ENCODE assay signal across 9 cellular contexts in the genomic region with DNA sequence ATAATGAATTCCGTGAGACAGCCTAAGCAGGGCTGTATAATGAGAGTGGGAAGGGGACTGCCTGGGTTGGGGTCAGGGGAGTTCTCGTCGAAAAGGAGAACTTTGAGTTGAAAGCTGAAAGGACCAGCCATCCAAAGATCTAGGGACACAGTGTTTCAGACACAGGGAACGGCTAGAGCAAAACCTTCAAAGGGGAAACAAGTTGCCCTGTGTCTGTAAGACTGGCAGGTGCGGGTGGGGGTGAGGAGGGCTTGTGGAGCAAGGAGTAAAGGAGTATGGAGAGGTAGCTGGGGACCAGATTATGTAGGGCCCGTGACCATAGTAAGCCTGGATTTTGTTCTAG. TPM values are rescaled to one million over a fixed set of nuclear protein-coding genes. Genes with fewer than 3 reads are reported as not detected.
DNase-seq lines count a peak whose midpoint lies in the region; ATAC-seq and TF ChIP-seq lines count a peak whose summit lies in the region.
"Had no signal": no experiment of that assay in that cellular context is flagged by ENCODE, and none has a peak within 500 bp of the region (broad histone marks: within the 10 kb centered on the region; RNA-seq: fewer than 3 reads in every experiment).

No MANE protein-coding gene starts in this region.

- ATAC-seq in activated B cell treated with CpG ODN at 0.5 μM for 24 hours (ENCODE audit: low read depth) (no peak), esophagus mucosa (no peak)

- H3K9ac ChIP-seq in colonic mucosa (ENCODE audit: low read depth in 2 of 2, low read length in 2 of 2), result peak overlapping the region in 1 of 2 donors; percentile 46

- TF ChIP-seq POLR2A in suprapubic skin (IDR thresholded peaks at IDR 0.05), result no peak

- H3K27me3 Mint-ChIP-seq in activated naive CD4-positive, alpha-beta T cell treated with anti-CD3 and anti-CD28 coated beads, Interleukin-2, amount 50 U/mL, for 24 hours, result no peaks in the 10 kb centered on the region
- no peaks in the 10 kb centered on the region for H3K27me3 Mint-ChIP-seq in activated B cell treated with CpG ODN at 0.5 μM for 24 hours

- H3K9me3 ChIP-seq in suprapubic skin (no peaks in the 10 kb centered on the region), colonic mucosa (no peaks in the 10 kb centered on the region)

- no peak for DNase-seq in activated naive CD4-positive, alpha-beta T cell treated with anti-CD3 and anti-CD28 coated beads, Interleukin-2, amount 50 U/mL, for 16 hours
- DNase-seq in activated B cell treated with CpG ODN at 0.5 μM for 24 hours (no peak), islet precursor cell (peak; percentile 38), suprapubic skin (ENCODE audit: low spot score in 2 of 2) (no peak), DMS79 treated with DMSO at 0.1 percent for 48 hours (lab: John Stamatoyannopoulos, UW) (no peak), colonic mucosa (no peak)
- DNase-seq: activated CD4-positive, alpha-beta T cell treated with anti-CD3 and anti-CD28 coated beads for 4 hours had no signal

- peaks cover 30% of the 10 kb centered on the region for H3K4me1 ChIP-seq in suprapubic skin
- peaks cover 5% of the 10 kb centered on the region for H3K4me1 ChIP-seq in colonic mucosa

- H3K9me3 Mint-ChIP-seq in activated naive CD4-positive, alpha-beta T cell treated with anti-CD3 and anti-CD28 coated beads, Interleukin-2, amount 50 U/mL, for 24 hours, result no peaks in the 10 kb centered on the region
- H3K9me3 Mint-ChIP-seq in activated B cell treated with CpG ODN at 0.5 μM for 24 hours, result no peaks in the 10 kb centered on the region

- H3K27me3 ChIP-seq in suprapubic skin (no peaks in the 10 kb centered on the region), colonic mucosa (no peaks in the 10 kb centered on the region)

- POLR2A ChIA-PET in activated B cell treated with CpG ODN at 0.5 μM for 24 hours (lab: Charles Lee), result interaction anchor here (0.8 to 13.9 kb wide), 7 partner anchors 7 to 268 kb away, joined by 5 to 1329 read pairs (median 9); partner anchors contain the start of genes BMF and PLCB2

- peaks cover 20% of the 10 kb centered on the region for H3K36me3 ChIP-seq in suprapubic skin
- peaks cover 11% of the 10 kb centered on the region for H3K36me3 ChIP-seq in colonic mucosa

- no peak overlapping the region for H3K4me3 ChIP-seq in suprapubic skin
- no peak overlapping the region for H3K4me3 ChIP-seq in colonic mucosa

- TF ChIP-seq CTCF in activated B cell treated with CpG ODN at 0.5 μM for 24 hours (IDR thresholded peaks at IDR 0.05) (no peak), suprapubic skin (IDR thresholded peaks at IDR 0.05) (no peak), colonic mucosa (IDR thresholded peaks at IDR 0.05) (no peak)

- H3K36me3 Mint-ChIP-seq in activated naive CD4-positive, alpha-beta T cell treated with anti-CD3 and anti-CD28 coated beads, Interleukin-2, amount 50 U/mL, for 24 hours, result peaks cover 21% of the 10 kb centered on the region
- peaks cover 33% of the 10 kb centered on the region for H3K36me3 Mint-ChIP-seq in activated B cell treated with CpG ODN at 0.5 μM for 24 hours (ENCODE audit: low read depth)

- CTCF ChIA-PET in activated B cell treated with CpG ODN at 0.5 μM for 24 hours (lab: Charles Lee), result interaction anchor here (1.4 to 11.2 kb wide), 4 partner anchors 63 to 234 kb away, joined by 4 to 519 read pairs (median 8); partner anchors contain the start of gene BMF

- peak overlapping the region; percentile 87 for H3K27ac Mint-ChIP-seq in activated naive CD4-positive, alpha-beta T cell treated with anti-CD3 and anti-CD28 coated beads, Interleukin-2, amount 50 U/mL, for 24 hours
- peak overlapping the region; percentile 47 for H3K27ac Mint-ChIP-seq in activated B cell treated with CpG ODN at 0.5 μM for 24 hours

- no peak for TF ChIP-seq EP300 in suprapubic skin (IDR thresholded peaks at IDR 0.05)

- peak overlapping the region; percentile 96 for H3K27ac ChIP-seq in suprapubic skin
- H3K27ac ChIP-seq in colonic mucosa, result no peak overlapping the region

- intact Hi-C loops in activated B cell treated with CpG ODN at 0.5 μM for 24 hours (cut with micrococcal nuclease), result loop anchor here (10.0 kb wide), 1 partner anchor 385 kb away; no protein-coding TSS in a partner anchor
- intact Hi-C loops in colonic mucosa (cut with DNase I), result no loop called here

- WGBS in suprapubic skin, result 72% methylated on average over 6 of the region's 6 CpGs

- peaks cover 55% of the 10 kb centered on the region for H3K4me1 Mint-ChIP-seq in activated naive CD4-positive, alpha-beta T cell treated with anti-CD3 and anti-CD28 coated beads, Interleukin-2, amount 50 U/mL, for 24 hours
- peaks cover 42% of the 10 kb centered on the region for H3K4me1 Mint-ChIP-seq in activated B cell treated with CpG ODN at 0.5 μM for 24 hours

- H3K4me3 Mint-ChIP-seq in activated naive CD4-positive, alpha-beta T cell treated with anti-CD3 and anti-CD28 coated beads, Interleukin-2, amount 50 U/mL, for 24 hours, result peak overlapping the region; percentile 78
- H3K4me3 Mint-ChIP-seq in activated B cell treated with CpG ODN at 0.5 μM for 24 hours, result peak overlapping the region; percentile 64

RNA-seq across cellular contexts. Expression of gene SRP14, which starts 1.3 kb away (rescaled TPM):
- 183 and 217 TPM in 2 replicates for total RNA-seq in activated B cell treated with CpG ODN at 0.5 μM for 24 hours
- total RNA-seq in suprapubic skin, result 100 to 1,000 TPM; 161 to 218 (median 170) TPM
- 99.7 TPM for total RNA-seq in esophagus mucosa
- 100 to 1,000 TPM; 163 to 167 TPM for total RNA-seq in colonic mucosa
